In genomic region chr2:85678384-85678783, GRCh38 we compare ENCODE assay signal across 18 cellular contexts. TPM values are rescaled to one million over a fixed set of nuclear protein-coding genes. Genes with fewer than 3 reads are reported as not detected.
DNase-seq lines count a peak whose midpoint lies in the region; ATAC-seq and TF ChIP-seq lines count a peak whose summit lies in the region.
"Had no signal": no experiment of that assay in that cellular context is flagged by ENCODE, and none has a peak within 500 bp of the region (broad histone marks: within the 10 kb centered on the region; RNA-seq: fewer than 3 reads in every experiment).

No MANE protein-coding gene starts in this region.

- WGBS in SK-N-SH (ENCODE audit: low lambda C conversion rate), result 70% methylated on average over 3 of the region's 3 CpGs
- WGBS in sigmoid colon, 2 donors, result 65 to 75% methylated on average over 3 of the region's 3 CpGs

- intact Hi-C loops in sigmoid colon (cut with DNase I), result loop anchor here (2.0 kb wide), 1 partner anchor 28 kb away; no protein-coding TSS in a partner anchor

- H3K27ac ChIP-seq in SK-N-SH (ENCODE audit: low read depth in 2 of 2, low read length in 1 of 2) (no peak overlapping the region), VCaP (peak overlapping the region; percentile 34), sigmoid colon (peak overlapping the region in 1 of 4 donors; percentile 9), Karpas-422 (ENCODE audit: low read length) (no peak overlapping the region)
- H3K27ac ChIP-seq: BLaER1, colonic mucosa had no signal

- H2AFZ ChIP-seq in SK-N-SH (ENCODE audit: low read depth) (no peak overlapping the region), Karpas-422 (ENCODE audit: low read length) (no peak overlapping the region)

- H3K4me1 ChIP-seq in SK-N-SH (ENCODE audit: control insufficient read depth in 1 of 2, insufficient read depth in 2 of 2, low read depth in 1 of 2, low read length in 1 of 2) (peaks cover 0 to 7% of the 10 kb centered on the region in 2 experiments; a peak in 1 of 4 replicates), sigmoid colon (peaks cover 0 to 12% (median 8%) of the 10 kb centered on the region in 4 donors), Karpas-422 (ENCODE audit: low read length) (peaks cover 4% of the 10 kb centered on the region; the same call in 1 of the 2 replicates)
- H3K4me1 ChIP-seq: colonic mucosa had no signal

- H3F3A ChIP-seq in SK-N-SH (replicated peaks; ENCODE audit: insufficient read depth), result peaks cover 3% of the 10 kb centered on the region

- TF ChIP-seq RAD21 in SK-N-SH (IDR thresholded peaks at IDR 0.05; ENCODE audit: low read length), result no peak

- no peaks in the 10 kb centered on the region for H3K9me2 ChIP-seq in SK-N-SH
- no peaks in the 10 kb centered on the region for H3K9me2 ChIP-seq in Karpas-422 (replicated peaks; ENCODE audit: insufficient read depth, low read length)

- no peaks in the 10 kb centered on the region for H4K20me1 ChIP-seq in SK-N-SH (ENCODE audit: insufficient read depth)
- no peaks in the 10 kb centered on the region for H4K20me1 ChIP-seq in Karpas-422 (ENCODE audit: insufficient read depth, low read depth, low read length)
- H4K20me1 ChIP-seq: BLaER1 had no signal

- TF ChIP-seq POLR2A in sigmoid colon (IDR thresholded peaks at IDR 0.05), result no peak

- ATAC-seq in SK-N-SH treated with all-trans-retinoic acid at 6 μM for 48 hours, result peak; percentile 7; the same call in 2 of the 3 replicates

- H3K4me2 ChIP-seq in SK-N-SH (no peak overlapping the region), Karpas-422 (ENCODE audit: low read depth, low read length, poor library complexity, severe bottlenecking) (no peak overlapping the region)
- H3K4me2 ChIP-seq: BLaER1 had no signal

- TF ChIP-seq CTCF in SK-N-SH (IDR thresholded peaks at IDR 0.05) (no peak), VCaP (conservative IDR thresholded peaks at IDR 0.05) (no peak), sigmoid colon (IDR thresholded peaks at IDR 0.05) (no peak)

- H3K9ac ChIP-seq in SK-N-SH (no peak overlapping the region), Karpas-422 (ENCODE audit: low read length) (no peak overlapping the region)
- H3K9ac ChIP-seq: BLaER1 had no signal

- POLR2A ChIA-PET in SK-N-SH (lab: Yijun Ruan, JAX), result interaction anchor here (1.3 kb wide), 1 partner anchor 32 kb away, joined by 4 read pairs; no protein-coding TSS in a partner anchor

- H3K4me3 ChIP-seq in SK-N-SH (ENCODE audit: low read depth in 2 of 2, low read length in 1 of 2) (no peak overlapping the region), sigmoid colon (no peak overlapping the region), Karpas-422 (ENCODE audit: low read length) (no peak overlapping the region)
- H3K4me3 ChIP-seq: BLaER1, colonic mucosa had no signal

- H3K9me3 ChIP-seq in SK-N-SH (no peaks in the 10 kb centered on the region), sigmoid colon (no peaks in the 10 kb centered on the region), Karpas-422 (ENCODE audit: low read length) (no peaks in the 10 kb centered on the region)
- H3K9me3 ChIP-seq: BLaER1, colonic mucosa had no signal

- DNase-seq in SK-N-SH (no peak), DMS79 treated with DMSO at 0.1 percent for 48 hours (lab: John Stamatoyannopoulos, UW) (peak; percentile 95), sigmoid colon (peak; percentile 44), middle frontal gyrus (ENCODE audit: extremely low spot score, low spot score) (no peak), Karpas-422 (no peak), epidermal melanocyte (ENCODE audit: insufficient read length, low spot score) (no peak)

- CTCF ChIA-PET in SK-N-SH (lab: Yijun Ruan, JAX), result interaction anchor here (0.6 to 4.6 kb wide), 26 partner anchors 8 to 355 kb away, joined by 3 to 63 read pairs (median 6); no protein-coding TSS in a partner anchor

- TF ChIP-seq EP300 in SK-N-SH (IDR thresholded peaks at IDR 0.05; ENCODE audit: borderline replicate concordance in 1 of 2, low read depth in 1 of 2, low read length in 1 of 2) (no peak), sigmoid colon (IDR thresholded peaks at IDR 0.05) (no peak)

- H3K36me3 ChIP-seq in SK-N-SH (replicated peaks in 1 of 2; ENCODE audit: control insufficient read depth in 1 of 2, insufficient read depth in 2 of 2, low read length in 1 of 2) (no peaks in the 10 kb centered on the region), sigmoid colon (no peaks in the 10 kb centered on the region), Karpas-422 (ENCODE audit: insufficient read depth, low read length) (no peaks in the 10 kb centered on the region)
- H3K36me3 ChIP-seq: BLaER1, colonic mucosa had no signal

- H3K79me2 ChIP-seq in SK-N-SH (ENCODE audit: insufficient read depth), result no peaks in the 10 kb centered on the region
- H3K79me2 ChIP-seq in Karpas-422 (ENCODE audit: low read length), result no peaks in the 10 kb centered on the region

- H3K27me3 ChIP-seq in SK-N-SH (ENCODE audit: insufficient read depth) (no peaks in the 10 kb centered on the region), sigmoid colon (no peaks in the 10 kb centered on the region), Karpas-422 (ENCODE audit: low read length) (no peaks in the 10 kb centered on the region)
- H3K27me3 ChIP-seq: BLaER1, colonic mucosa had no signal

TF ChIP-seq in SK-N-SH treated with all-trans-retinoic acid at 6 μM for 48 hours, 23 proteins besides CTCF, POLR2A, EP300 and RAD21:
- no peak for TF ChIP-seq CSDC2 (CRISPR knock-in tag; IDR thresholded peaks at IDR 0.05)
- TF ChIP-seq ESRRG (CRISPR knock-in tag; IDR thresholded peaks at IDR 0.05), result no peak
- no peak for TF ChIP-seq SNAI2 (CRISPR knock-in tag; IDR thresholded peaks at IDR 0.05)
- no peak for TF ChIP-seq RARB (CRISPR knock-in tag; IDR thresholded peaks at IDR 0.05)
- TF ChIP-seq CSRNP3 (CRISPR knock-in tag; IDR thresholded peaks at IDR 0.05), result no peak
- no peak for TF ChIP-seq ZNF565 (CRISPR knock-in tag; conservative IDR thresholded peaks at IDR 0.05; ENCODE audit: low read depth)

TF ChIP-seq in SK-N-SH, 30 proteins besides CTCF, POLR2A, EP300 and RAD21:
- no peak for TF ChIP-seq NRF1 (IDR thresholded peaks at IDR 0.05; ENCODE audit: low read depth, low read length)
- no peak for TF ChIP-seq RCOR1 (IDR thresholded peaks at IDR 0.05; ENCODE audit: low read length)
- no peak for TF ChIP-seq PBX3 (IDR thresholded peaks at IDR 0.05)

RNA-seq across cellular contexts. Expression of gene SFTPB, which starts 10.4 kb away (rescaled TPM):
- polyA plus RNA-seq in SK-N-SH (2012; rRNA removed), result not detected in 2 replicates
- not detected in 2 replicates for polyA plus RNA-seq in SK-N-SH (2012; cell fraction: cytosol; rRNA removed)
- polyA plus RNA-seq in SK-N-SH (2012; cell fraction: nucleus; rRNA removed), result not detected in 2 replicates
- total RNA-seq in sigmoid colon, result not detected
- 10 to 100 TPM in 1 of 3 donors, under 1 TPM in 1, not detected in 1; 0.57 to 23.4 TPM for polyA plus RNA-seq in sigmoid colon
- not detected in 2 replicates for total RNA-seq in Karpas-422 (2014; rRNA removed; shearing (Covaris generic); ENCODE audit: low replicate concordance)
- total RNA-seq: activated CD4-positive, alpha-beta T cell treated with anti-CD3 and anti-CD28 coated beads for 36 hours; activated CD8-positive, alpha-beta memory T cell treated with anti-CD3 and anti-CD28 coated beads, Interleukin-2, amount 10 ng/mL, durations not matched to agents 7 days and 5 days; activated T-helper 2 cell treated with anti-CD3 and anti-CD28 coated beads, Interferon-gamma antibody, Interleukin-2, Interleukin-4, amounts not matched to agents 10 μg/mL and 5 μg/mL and 100 μg/mL, durations not matched to agents 14 hours and 24 hours and 36 hours; fibroblast of lung; H4; lower leg skin; subcutaneous adipose tissue had no signal
- polyA plus RNA-seq: fibroblast of lung, IgD-negative memory B cell had no signal

RNA-seq across cellular contexts. Expression of gene GNLY, which starts 15.8 kb away (rescaled TPM):
- polyA plus RNA-seq in SK-N-SH (2012; rRNA removed) (not detected in 2 replicates), sigmoid colon (10 to 100 TPM in 1 of 3 donors, 1 to 10 TPM in 2; 2.4 to 13.9 (median 4.2) TPM)
- not detected in 2 replicates for polyA plus RNA-seq in SK-N-SH (2012; cell fraction: cytosol; rRNA removed)
- polyA plus RNA-seq in SK-N-SH (2012; cell fraction: nucleus; rRNA removed), result 0.12 TPM in 1 of 2 replicates, not detected in the other
- 1 to 10 TPM in 1 of 4 donors, not detected in 3; 1.6 TPM for total RNA-seq in sigmoid colon
- not detected in 2 replicates for total RNA-seq in Karpas-422 (2014; rRNA removed; shearing (Covaris generic); ENCODE audit: low replicate concordance)
- total RNA-seq: H4 had no signal
- polyA plus RNA-seq: fibroblast of lung had no signal

Comparison
In these comparisons a context has a peak if more than half of its experiments do, and no peak if none do; other contexts are left out.
1. DNase-seq: peak in DMS79 treated with DMSO at 0.1 percent for 48 hours (single experiment) and sigmoid colon (single experiment); none in SK-N-SH (single experiment), middle frontal gyrus (single experiment), Karpas-422 (single experiment) and epidermal melanocyte (single experiment).